ENCODE assay signal across 8 cellular contexts in the genomic region with DNA sequence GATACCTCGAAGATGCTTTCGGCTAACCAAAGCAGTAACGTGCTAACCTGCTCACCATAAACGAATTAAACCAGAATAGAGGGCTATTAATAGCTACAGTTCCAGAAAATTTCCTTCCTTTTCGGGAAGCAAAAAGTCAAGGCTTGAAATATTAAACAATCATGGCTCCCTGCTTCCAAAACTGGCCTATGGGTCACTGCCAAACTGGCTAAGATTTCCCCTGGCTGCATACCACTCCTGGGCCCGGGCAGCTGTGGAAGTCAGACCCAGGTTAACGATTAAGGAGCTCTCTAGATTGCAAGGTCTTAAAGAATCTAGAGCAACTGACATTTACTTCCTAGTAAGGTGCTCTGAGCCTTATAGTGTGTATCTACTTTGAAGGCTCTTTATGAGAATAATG. TPM values are rescaled to one million over a fixed set of nuclear protein-coding genes. Genes with fewer than 3 reads are reported as not detected.
DNase-seq lines count a peak whose midpoint lies in the region; ATAC-seq and TF ChIP-seq lines count a peak whose summit lies in the region.

No MANE protein-coding gene starts in this region.

- no peaks in the 10 kb centered on the region for H3K4me1 ChIP-seq in CD8-positive, alpha-beta T cell (ENCODE audit: insufficient read depth, low read length)
- peaks cover 17% of the 10 kb centered on the region for H3K4me1 ChIP-seq in osteoblast (ENCODE audit: insufficient read depth, low read length)

- no peaks in the 10 kb centered on the region for H3K36me3 ChIP-seq in CD8-positive, alpha-beta T cell (ENCODE audit: insufficient read depth, low read length)
- no peaks in the 10 kb centered on the region for H3K36me3 ChIP-seq in osteoblast (ENCODE audit: insufficient read depth, low read length)

- no peaks in the 10 kb centered on the region for H3K27me3 ChIP-seq in CD8-positive, alpha-beta T cell (ENCODE audit: insufficient read depth, low read length)
- no peaks in the 10 kb centered on the region for H3K27me3 ChIP-seq in osteoblast (ENCODE audit: insufficient read depth, low read length)

- H4K20me1 ChIP-seq in osteoblast (ENCODE audit: insufficient read depth, low read length), result peaks cover 15% of the 10 kb centered on the region

- H3K4me3 ChIP-seq in CD8-positive, alpha-beta T cell (ENCODE audit: low read depth, low read length), result no peak overlapping the region
- H3K4me3 ChIP-seq in NB4 (ENCODE audit: low read depth, low read length) (peak overlapping the region; percentile 3), epithelial cell of proximal tubule (ENCODE audit: low read depth, low read length) (peak overlapping the region; percentile 71), osteoblast (ENCODE audit: insufficient read depth, low read length) (peak overlapping the region; percentile 91)

- no peaks in the 10 kb centered on the region for H3K9me3 Mint-ChIP-seq in CD8-positive, alpha-beta T cell

- H3K27ac Mint-ChIP-seq in CD8-positive, alpha-beta T cell, result no peak overlapping the region

- H3K36me3 Mint-ChIP-seq in CD8-positive, alpha-beta T cell, result no peaks in the 10 kb centered on the region

- ATAC-seq in CD8-positive, alpha-beta T cell, result no peak
- ATAC-seq in sciatic nerve (no peak), GM21723 (IDR thresholded peaks at IDR 0.05; ENCODE audit: unreplicated experiment) (no peak)

- no peaks in the 10 kb centered on the region for H3K9me3 ChIP-seq in CD8-positive, alpha-beta T cell (ENCODE audit: low read length)
- H3K9me3 ChIP-seq in osteoblast (ENCODE audit: low read depth, low read length), result no peaks in the 10 kb centered on the region

- DNase-seq in CD8-positive, alpha-beta T cell, result no peak
- DNase-seq in NB4 (ENCODE audit: low read depth) (no peak), epithelial cell of proximal tubule (ENCODE audit: low read depth) (no peak), osteoblast (ENCODE audit: insufficient read length, low spot score, missing footprints) (no peak), NCI-H187 (lab: John Stamatoyannopoulos, UW) (no peak), sciatic nerve (ENCODE audit: low spot score) (no peak), NCI-H510A (lab: John Stamatoyannopoulos, UW) (no peak)

- peak overlapping the region; percentile 93 for H3K4me2 ChIP-seq in osteoblast (ENCODE audit: insufficient read depth, low read length)

- H3K27ac ChIP-seq in CD8-positive, alpha-beta T cell (ENCODE audit: low read depth, low read length), result no peak overlapping the region
- peak overlapping the region; percentile 74 for H3K27ac ChIP-seq in osteoblast (ENCODE audit: low read depth, low read length)

- peaks cover 61% of the 10 kb centered on the region for H3K79me2 ChIP-seq in osteoblast (ENCODE audit: insufficient read depth, low read length)

- H3K4me3 Mint-ChIP-seq in CD8-positive, alpha-beta T cell, result peak overlapping the region; percentile 76

- TF ChIP-seq POLR2A in NB4 (IDR thresholded peaks at IDR 0.05; ENCODE audit: extremely low read depth, insufficient read length), result no peak

- TF ChIP-seq CTCF in CD8-positive, alpha-beta T cell (IDR thresholded peaks at IDR 0.05), result no peak
- TF ChIP-seq CTCF in NB4 (IDR thresholded peaks at IDR 0.05; ENCODE audit: low read depth, low read length), result no peak
- TF ChIP-seq CTCF in epithelial cell of proximal tubule (conservative IDR thresholded peaks at IDR 0.05; ENCODE audit: low read depth, low read length), result no peak
- no peak for TF ChIP-seq CTCF in osteoblast (IDR thresholded peaks at IDR 0.05; ENCODE audit: extremely low read depth, low read depth, low read length)

- POLR2A ChIA-PET in CD8-positive, alpha-beta T cell (lab: Charles Lee), result no interaction called here

- H2AFZ ChIP-seq in osteoblast (ENCODE audit: low read length), result peak overlapping the region; percentile 78

- CTCF ChIA-PET in CD8-positive, alpha-beta T cell (lab: Charles Lee), result no interaction called here

- H3K27me3 Mint-ChIP-seq in CD8-positive, alpha-beta T cell (ENCODE audit: low read depth), result peaks cover 43% of the 10 kb centered on the region

- peaks cover 10% of the 10 kb centered on the region for H3K4me1 Mint-ChIP-seq in CD8-positive, alpha-beta T cell (ENCODE audit: low read depth)

- intact Hi-C loops in CD8-positive, alpha-beta T cell (cut with DNase I, micrococcal nuclease), result no loop called here
- intact Hi-C loops in sciatic nerve (cut with DNase I), result no loop called here

RNA-seq across cellular contexts. Expression of a gene that starts 1.7 kb away (rescaled TPM):
- under 1 TPM; 0.19 to 0.39 TPM for total RNA-seq in CD8-positive, alpha-beta T cell
- 26.0 and 31.8 TPM in 2 replicates for total RNA-seq in epithelial cell of proximal tubule
- 53.6 and 54.2 TPM in 2 replicates for total RNA-seq in osteoblast
- 75.6 TPM for total RNA-seq in sciatic nerve

Comparison
In these comparisons a context has a peak if more than half of its experiments do, and no peak if none do; other contexts are left out.
1. RNA of a gene that starts 1.7 kb away (total RNA-seq): 75.6 TPM in sciatic nerve (single experiment), 53.6 to 54.2 TPM in osteoblast and 26.0 to 31.8 TPM in epithelial cell of proximal tubule; 0.19 to 0.39 TPM in CD8-positive, alpha-beta T cell; every median in the first group is over 10 times any median in the second.